In the genomic region with DNA sequence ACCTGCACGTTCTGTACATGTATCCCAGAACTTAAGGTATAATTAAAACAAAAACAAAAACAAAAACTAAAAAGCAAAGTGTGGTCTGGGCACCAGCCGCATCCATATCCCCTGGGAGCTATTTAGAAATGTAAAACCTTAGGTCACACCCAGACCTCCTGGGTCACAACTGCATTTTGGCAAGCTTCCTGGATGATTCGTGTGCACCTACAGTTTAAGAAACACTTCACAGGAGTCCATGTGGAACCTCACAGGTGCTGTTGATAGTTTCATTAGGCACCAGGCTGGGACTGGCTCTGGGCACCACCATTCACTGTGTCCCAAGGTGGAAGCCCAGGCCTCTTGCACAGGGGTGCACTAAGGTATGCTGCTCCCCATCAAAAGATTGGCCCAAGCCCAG, we compare ENCODE assay signal across 20 cellular contexts.
"Had no signal": no experiment of that assay in that cellular context is flagged by ENCODE, and none has a peak within 500 bp of the region (broad histone marks: within the 10 kb centered on the region; RNA-seq: fewer than 3 reads in every experiment).

No MANE protein-coding gene starts in this region.

- ATAC-seq: activated CD8-positive, alpha-beta memory T cell treated with anti-CD3 and anti-CD28 coated beads, Interleukin-2, amount 10 ng/mL, durations not matched to agents 7 days and 5 days; T-helper 17 cell; WTC11 had no signal

- DNase-seq: activated CD4-positive, alpha-beta T cell treated with anti-CD3 and anti-CD28 coated beads for 1 hour; activated CD4-positive, alpha-beta T cell treated with anti-CD3 and anti-CD28 coated beads, Interleukin-2, amount 10 ng/mL, durations not matched to agents 24 days and 14 days; activated CD4-positive, alpha-beta T cell treated with anti-CD3 and anti-CD28 coated beads, Interleukin-2, amount 50 U/mL, for 48 hours; activated CD8-positive, alpha-beta memory T cell treated with anti-CD3 and anti-CD28 coated beads, Interleukin-2, amount 10 ng/mL, durations not matched to agents 7 days and 5 days; activated effector memory CD4-positive, alpha-beta T cell treated with anti-CD3 and anti-CD28 coated beads, Interleukin-2, amount 50 U/mL, for 16 hours; activated naive CD4-positive, alpha-beta T cell treated with anti-CD3 and anti-CD28 coated beads for 36 hours; activated naive CD8-positive, alpha-beta T cell treated with anti-CD3 and anti-CD28 coated beads for 36 hours; activated T-cell treated with anti-CD3 and anti-CD28 coated beads, Interleukin-2, amount 50 U/mL, for 24 hours; brain microvascular endothelial cell; KG1; NCI-H1092; NCI-H1694; NCI-H2029; NCI-H446; NCI-H524; NCI-H748 treated with DMSO at 0.1 percent for 48 hours; SIG-M5; T-helper 17 cell; T-helper 9 cell had no signal
